ENCODE assay signal across 9 cellular contexts in genomic region chr22:22558972-22559603, GRCh38. TPM values are rescaled to one million over a fixed set of nuclear protein-coding genes. Genes with fewer than 3 reads are reported as not detected.
DNase-seq lines count a peak whose midpoint lies in the region; ATAC-seq, FAIRE-seq and TF ChIP-seq lines count a peak whose summit lies in the region.
"Had no signal": no experiment of that assay in that cellular context is flagged by ENCODE, and none has a peak within 500 bp of the region (broad histone marks: within the 10 kb centered on the region; RNA-seq: fewer than 3 reads in every experiment).

A gene with protein sequence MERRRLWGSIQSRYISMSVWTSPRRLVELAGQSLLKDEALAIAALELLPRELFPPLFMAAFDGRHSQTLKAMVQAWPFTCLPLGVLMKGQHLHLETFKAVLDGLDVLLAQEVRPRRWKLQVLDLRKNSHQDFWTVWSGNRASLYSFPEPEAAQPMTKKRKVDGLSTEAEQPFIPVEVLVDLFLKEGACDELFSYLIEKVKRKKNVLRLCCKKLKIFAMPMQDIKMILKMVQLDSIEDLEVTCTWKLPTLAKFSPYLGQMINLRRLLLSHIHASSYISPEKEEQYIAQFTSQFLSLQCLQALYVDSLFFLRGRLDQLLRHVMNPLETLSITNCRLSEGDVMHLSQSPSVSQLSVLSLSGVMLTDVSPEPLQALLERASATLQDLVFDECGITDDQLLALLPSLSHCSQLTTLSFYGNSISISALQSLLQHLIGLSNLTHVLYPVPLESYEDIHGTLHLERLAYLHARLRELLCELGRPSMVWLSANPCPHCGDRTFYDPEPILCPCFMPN (minus strand): TSS chr22:22559265. CDS start chr22:22556832, 2,433 bp downstream.

- H3K9me3 Mint-ChIP-seq in astrocyte (ENCODE audit: unreplicated experiment), result peaks cover 2% of the 10 kb centered on the region

- WGBS in right lobe of liver (ENCODE audit: insufficient coverage, low coverage, low lambda C conversion rate, missing lambda C conversion rate), result 38% methylated on average over 14 of the region's 32 CpGs

- TF ChIP-seq POLR2A in right lobe of liver (IDR thresholded peaks at IDR 0.05), result no peak

- no peak for FAIRE-seq in astrocyte (lab: Jason Lieb, UNC)
- FAIRE-seq: G401.6 had no signal

- no peak within 1 kb of the TSS for H3K4me3 Mint-ChIP-seq in astrocyte (ENCODE audit: unreplicated experiment)

- H2AFZ ChIP-seq in astrocyte (ENCODE audit: low read depth, low read length), result no peak within 1 kb of the TSS

- peak; percentile 18 for TF ChIP-seq CTCF in astrocyte (IDR thresholded peaks at IDR 0.05; ENCODE audit: insufficient read depth, low read depth, low read length)
- peak; percentile 13 to 47 (median 31) for TF ChIP-seq CTCF in right lobe of liver (IDR thresholded peaks at IDR 0.05)

- no peaks in the 10 kb centered on the region for H3K79me2 ChIP-seq in astrocyte (ENCODE audit: insufficient read depth, low read length)

- H3K27me3 ChIP-seq in astrocyte (ENCODE audit: insufficient read depth, low read length) (no peaks in the 10 kb centered on the region), right lobe of liver (no peaks in the 10 kb centered on the region)

- H4K20me1 ChIP-seq in astrocyte (ENCODE audit: insufficient read depth, low read length), result no peaks in the 10 kb centered on the region

- no peaks in the 10 kb centered on the region for H3K36me3 Mint-ChIP-seq in astrocyte (ENCODE audit: low read depth, unreplicated experiment)

- H3K36me3 ChIP-seq in astrocyte (ENCODE audit: insufficient read depth, low read length) (no peaks in the 10 kb centered on the region), right lobe of liver (no peaks in the 10 kb centered on the region)

- DNase-seq in SIG-M5 treated with dmso at 0.1 percent for 504 hours (lab: John Stamatoyannopoulos, UW; ENCODE audit: unreplicated experiment) (peak; percentile 71), SIG-M5 (lab: John Stamatoyannopoulos, UW) (no peak), NCI-H1930 (lab: John Stamatoyannopoulos, UW) (peak; percentile 93 to 95), T-helper 9 cell (peak; percentile 55), astrocyte (ENCODE audit: low read depth) (no peak), right lobe of liver (peak in 2 of 3 donors; percentile 29 to 49)
- DNase-seq in stimulated activated CD8-positive, alpha-beta memory T cell treated with anti-CD3 and anti-CD28 coated beads, Interleukin-4, amount 100 ng/mL, for 48 hours, result peak; percentile 94

- intact Hi-C loops in right lobe of liver (cut with DNase I), result no loop called here

- H3K27ac Mint-ChIP-seq in astrocyte (ENCODE audit: unreplicated experiment), result no peak within 1 kb of the TSS

- no peak within 1 kb of the TSS for H3K4me2 ChIP-seq in astrocyte (ENCODE audit: low read length)

- no peak within 1 kb of the TSS for H3K27ac ChIP-seq in astrocyte (ENCODE audit: low read depth, low read length)
- no peak within 1 kb of the TSS for H3K27ac ChIP-seq in right lobe of liver

- H3K9ac ChIP-seq in astrocyte (ENCODE audit: low read length), result no peak within 1 kb of the TSS

- peaks cover 26% of the 10 kb centered on the region for H3K27me3 Mint-ChIP-seq in astrocyte (ENCODE audit: low read depth, unreplicated experiment)

- ATAC-seq in right lobe of liver (peak in 2 of 4 donors; percentile 15 to 45), GM18517 (IDR thresholded peaks at IDR 0.05; ENCODE audit: unreplicated experiment) (no peak)

- H3K4me1 Mint-ChIP-seq in astrocyte (ENCODE audit: low read depth, unreplicated experiment), result no peaks in the 10 kb centered on the region

- no peaks in the 10 kb centered on the region for H3K9me3 ChIP-seq in astrocyte (ENCODE audit: insufficient read depth, low read depth, low read length)
- no peaks in the 10 kb centered on the region for H3K9me3 ChIP-seq in right lobe of liver

- no peak within 1 kb of the TSS for H3K4me3 ChIP-seq in astrocyte (ENCODE audit: insufficient read depth, low read depth, low read length)
- no peak within 1 kb of the TSS for H3K4me3 ChIP-seq in right lobe of liver

- H3K4me1 ChIP-seq in astrocyte (ENCODE audit: insufficient read depth, low read length) (no peaks in the 10 kb centered on the region), right lobe of liver (no peaks in the 10 kb centered on the region)

RNA-seq across cellular contexts. Expression of the gene that starts here (rescaled TPM):
- total RNA-seq in astrocyte (not detected in 2 replicates), right lobe of liver (not detected)

Comparison
In these comparisons a context has a peak if more than half of its experiments do, and no peak if none do; other contexts are left out.
1. DNase-seq: peak in SIG-M5 treated with dmso at 0.1 percent for 504 hours (single experiment), NCI-H1930 (2 of 2), T-helper 9 cell (single experiment) and stimulated activated CD8-positive, alpha-beta memory T cell treated with anti-CD3 and anti-CD28 coated beads, Interleukin-4, amount 100 ng/mL, for 48 hours (single experiment); none in SIG-M5 (single experiment) and astrocyte (single experiment).
2. Peak in DNase-seq in right lobe of liver; RNA of the gene not detected or under 1 TPM.